1 cellular context compared by ENCODE assay signal in genomic region chr9:33498387-33498786, GRCh38.
TF ChIP-seq lines count a peak whose summit lies in the region.

No MANE protein-coding gene starts in this region.

TF ChIP-seq in K562, 482 proteins besides CTCF, POLR2A, EP300 and RAD21 (continued from another document):
- TF ChIP-seq, protein P1, sequence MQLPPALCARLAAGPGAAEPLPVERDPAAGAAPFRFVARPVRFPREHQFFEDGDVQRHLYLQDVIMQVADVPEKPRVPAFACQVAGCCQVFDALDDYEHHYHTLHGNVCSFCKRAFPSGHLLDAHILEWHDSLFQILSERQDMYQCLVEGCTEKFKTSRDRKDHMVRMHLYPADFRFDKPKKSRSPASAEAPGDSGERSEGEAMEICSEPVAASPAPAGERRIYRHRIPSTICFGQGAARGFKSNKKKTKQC (CRISPR knock-in tag; IDR thresholded peaks at IDR 0.05), result no peak
- TF ChIP-seq CREB1 (IDR thresholded peaks at IDR 0.05), result no peak
- TF ChIP-seq CREB1 (CRISPR knock-in tag; IDR thresholded peaks at IDR 0.05), result no peak
- no peak for TF ChIP-seq HEY1 (CRISPR knock-in tag; IDR thresholded peaks at IDR 0.05; ENCODE audit: borderline replicate concordance)
- no peak for TF ChIP-seq HNRNPUL1 (IDR thresholded peaks at IDR 0.05; ENCODE audit: low read length)
- TF ChIP-seq, protein P2, sequence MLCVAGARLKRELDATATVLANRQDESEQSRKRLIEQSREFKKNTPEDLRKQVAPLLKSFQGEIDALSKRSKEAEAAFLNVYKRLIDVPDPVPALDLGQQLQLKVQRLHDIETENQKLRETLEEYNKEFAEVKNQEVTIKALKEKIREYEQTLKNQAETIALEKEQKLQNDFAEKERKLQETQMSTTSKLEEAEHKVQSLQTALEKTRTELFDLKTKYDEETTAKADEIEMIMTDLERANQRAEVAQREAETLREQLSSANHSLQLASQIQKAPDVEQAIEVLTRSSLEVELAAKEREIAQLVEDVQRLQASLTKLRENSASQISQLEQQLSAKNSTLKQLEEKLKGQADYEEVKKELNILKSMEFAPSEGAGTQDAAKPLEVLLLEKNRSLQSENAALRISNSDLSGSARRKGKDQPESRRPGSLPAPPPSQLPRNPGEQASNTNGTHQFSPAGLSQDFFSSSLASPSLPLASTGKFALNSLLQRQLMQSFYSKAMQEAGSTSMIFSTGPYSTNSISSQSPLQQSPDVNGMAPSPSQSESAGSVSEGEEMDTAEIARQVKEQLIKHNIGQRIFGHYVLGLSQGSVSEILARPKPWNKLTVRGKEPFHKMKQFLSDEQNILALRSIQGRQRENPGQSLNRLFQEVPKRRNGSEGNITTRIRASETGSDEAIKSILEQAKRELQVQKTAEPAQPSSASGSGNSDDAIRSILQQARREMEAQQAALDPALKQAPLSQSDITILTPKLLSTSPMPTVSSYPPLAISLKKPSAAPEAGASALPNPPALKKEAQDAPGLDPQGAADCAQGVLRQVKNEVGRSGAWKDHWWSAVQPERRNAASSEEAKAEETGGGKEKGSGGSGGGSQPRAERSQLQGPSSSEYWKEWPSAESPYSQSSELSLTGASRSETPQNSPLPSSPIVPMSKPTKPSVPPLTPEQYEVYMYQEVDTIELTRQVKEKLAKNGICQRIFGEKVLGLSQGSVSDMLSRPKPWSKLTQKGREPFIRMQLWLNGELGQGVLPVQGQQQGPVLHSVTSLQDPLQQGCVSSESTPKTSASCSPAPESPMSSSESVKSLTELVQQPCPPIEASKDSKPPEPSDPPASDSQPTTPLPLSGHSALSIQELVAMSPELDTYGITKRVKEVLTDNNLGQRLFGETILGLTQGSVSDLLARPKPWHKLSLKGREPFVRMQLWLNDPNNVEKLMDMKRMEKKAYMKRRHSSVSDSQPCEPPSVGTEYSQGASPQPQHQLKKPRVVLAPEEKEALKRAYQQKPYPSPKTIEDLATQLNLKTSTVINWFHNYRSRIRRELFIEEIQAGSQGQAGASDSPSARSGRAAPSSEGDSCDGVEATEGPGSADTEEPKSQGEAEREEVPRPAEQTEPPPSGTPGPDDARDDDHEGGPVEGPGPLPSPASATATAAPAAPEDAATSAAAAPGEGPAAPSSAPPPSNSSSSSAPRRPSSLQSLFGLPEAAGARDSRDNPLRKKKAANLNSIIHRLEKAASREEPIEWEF (CRISPR knock-in tag; IDR thresholded peaks at IDR 0.05), result no peak
- TF ChIP-seq, protein P3, sequence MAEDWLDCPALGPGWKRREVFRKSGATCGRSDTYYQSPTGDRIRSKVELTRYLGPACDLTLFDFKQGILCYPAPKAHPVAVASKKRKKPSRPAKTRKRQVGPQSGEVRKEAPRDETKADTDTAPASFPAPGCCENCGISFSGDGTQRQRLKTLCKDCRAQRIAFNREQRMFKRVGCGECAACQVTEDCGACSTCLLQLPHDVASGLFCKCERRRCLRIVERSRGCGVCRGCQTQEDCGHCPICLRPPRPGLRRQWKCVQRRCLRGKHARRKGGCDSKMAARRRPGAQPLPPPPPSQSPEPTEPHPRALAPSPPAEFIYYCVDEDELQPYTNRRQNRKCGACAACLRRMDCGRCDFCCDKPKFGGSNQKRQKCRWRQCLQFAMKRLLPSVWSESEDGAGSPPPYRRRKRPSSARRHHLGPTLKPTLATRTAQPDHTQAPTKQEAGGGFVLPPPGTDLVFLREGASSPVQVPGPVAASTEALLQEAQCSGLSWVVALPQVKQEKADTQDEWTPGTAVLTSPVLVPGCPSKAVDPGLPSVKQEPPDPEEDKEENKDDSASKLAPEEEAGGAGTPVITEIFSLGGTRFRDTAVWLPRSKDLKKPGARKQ (CRISPR knock-in tag; IDR thresholded peaks at IDR 0.05), result no peak
- no peak for TF ChIP-seq SIN3B (IDR thresholded peaks at IDR 0.05; ENCODE audit: low read depth)
- TF ChIP-seq EP400 (IDR thresholded peaks at IDR 0.05), result no peak
- no peak for TF ChIP-seq SMARCB1 (IDR thresholded peaks at IDR 0.05; ENCODE audit: insufficient read length, low read depth)
- TF ChIP-seq CBFA2T3 (IDR thresholded peaks at IDR 0.05), result no peak
- no peak for TF ChIP-seq SMARCE1 (IDR thresholded peaks at IDR 0.05)
